In genomic region chr5:177065480-177065879, GRCh38 we compare ENCODE assay signal across 21 cellular contexts. TPM values are rescaled to one million over a fixed set of nuclear protein-coding genes. Genes with fewer than 3 reads are reported as not detected.
A peak's percentile ranks its signal among the peaks of the same experiment; 100 is the strongest.
DNase-seq lines count a peak whose midpoint lies in the region; ATAC-seq, FAIRE-seq and TF ChIP-seq lines count a peak whose summit lies in the region.
"Had no signal": no experiment of that assay in that cellular context is flagged by ENCODE, and none has a peak within 500 bp of the region (broad histone marks: within the 10 kb centered on the region; RNA-seq: fewer than 3 reads in every experiment).

No MANE protein-coding gene starts in this region.

- no peak for TF ChIP-seq CTCF in HEK293 (tag by site-specific recombination; IDR thresholded peaks at IDR 0.05)
- no peak for TF ChIP-seq CTCF in bronchial epithelial cell (IDR thresholded peaks at IDR 0.05; ENCODE audit: insufficient read depth, low read length, severe bottlenecking)

- ATAC-seq in memory B cell (ENCODE audit: low read depth), result no peak
- ATAC-seq in stimulated activated effector memory CD8-positive, alpha-beta T cell treated with anti-CD3 and anti-CD28 coated beads, Interleukin-12 subunit alpha, Interleukin-12 subunit beta, amount 100 ng/mL, for 72 hours, result no peak
- ATAC-seq: CD8-positive, alpha-beta T cell; GM12878; GM23338 had no signal

- H3K18ac ChIP-seq in mesendoderm (ENCODE audit: low read length), result no peak overlapping the region

- H3K4me3 ChIP-seq in HEK293 (ENCODE audit: low read depth, low read length), result no peak overlapping the region
- no peak overlapping the region for H3K4me3 ChIP-seq in bronchial epithelial cell (ENCODE audit: low read depth, low read length)
- no peak overlapping the region for H3K4me3 ChIP-seq in small intestine (ENCODE audit: low read depth in 1 of 2, low read length in 2 of 2)
- no peak overlapping the region for H3K4me3 ChIP-seq in mesendoderm (ENCODE audit: low read length)
- H3K4me3 ChIP-seq: BLaER1 treated with 17β-estradiol and CSF1 and Interleukin-3, amounts not matched to agents 10 nM and 100 nM; GM12878; GM23338 had no signal

- peak; percentile 23 for FAIRE-seq in bronchial epithelial cell (lab: Jason Lieb, UNC)
- FAIRE-seq in small intestine (lab: Jason Lieb, UNC), result no peak
- FAIRE-seq: GM12878, H54 had no signal

- intact Hi-C loops in head of caudate nucleus (cut with DNase I), result no loop called here

- 47 to 71% (median 57%) methylated on average over 6 of the region's 6 CpGs for WGBS in small intestine, 3 donors
- WGBS in mesendoderm (ENCODE audit: extremely low coverage, insufficient coverage, low lambda C conversion rate), result no CpG with 5 or more reads among the region's 6 CpGs

- H3K36me3 Mint-ChIP-seq in memory B cell, result peaks cover 6% of the 10 kb centered on the region
- peaks cover 49% of the 10 kb centered on the region for H3K36me3 Mint-ChIP-seq in stimulated activated effector memory CD8-positive, alpha-beta T cell treated with anti-CD3 and anti-CD28 coated beads, Interleukin-12 subunit alpha, Interleukin-12 subunit beta, amount 100 ng/mL, for 72 hours

- no peak overlapping the region for H3K27ac ChIP-seq in HEK293 (ENCODE audit: extremely low read depth, low read depth, low read length)
- no peak overlapping the region for H3K27ac ChIP-seq in small intestine (ENCODE audit: low read depth in 1 of 2, low read length in 1 of 2)
- no peak overlapping the region for H3K27ac ChIP-seq in mesendoderm (ENCODE audit: low read depth, low read length)
- H3K27ac ChIP-seq: BLaER1 treated with 17β-estradiol and CSF1 and Interleukin-3, amounts not matched to agents 10 nM and 100 nM; HL-60 had no signal

- H3K4me1 Mint-ChIP-seq in memory B cell, result peaks cover 19% of the 10 kb centered on the region
- no peaks in the 10 kb centered on the region for H3K4me1 Mint-ChIP-seq in stimulated activated effector memory CD8-positive, alpha-beta T cell treated with anti-CD3 and anti-CD28 coated beads, Interleukin-12 subunit alpha, Interleukin-12 subunit beta, amount 100 ng/mL, for 72 hours
- H3K4me1 Mint-ChIP-seq: GM23338 had no signal

- H2BK15ac ChIP-seq in mesendoderm (replicated peaks; ENCODE audit: low read depth), result no peak overlapping the region

- H3K9me3 Mint-ChIP-seq in memory B cell, result no peaks in the 10 kb centered on the region
- no peaks in the 10 kb centered on the region for H3K9me3 Mint-ChIP-seq in stimulated activated effector memory CD8-positive, alpha-beta T cell treated with anti-CD3 and anti-CD28 coated beads, Interleukin-12 subunit alpha, Interleukin-12 subunit beta, amount 100 ng/mL, for 72 hours
- H3K9me3 Mint-ChIP-seq: CD8-positive, alpha-beta T cell; GM23338; HFFc6; IgD-negative memory B cell had no signal

- H3K36me3 ChIP-seq in HEK293 (ENCODE audit: control insufficient read depth in 2 of 2, insufficient read depth in 1 of 2, low read length in 2 of 2) (peaks cover 14 to 60% of the 10 kb centered on the region in 2 experiments), bronchial epithelial cell (ENCODE audit: control insufficient read depth, insufficient read depth, low read length) (peaks cover 7% of the 10 kb centered on the region), small intestine (ENCODE audit: control insufficient read depth in 2 of 2, insufficient read depth in 2 of 2, low read length in 2 of 2) (peaks cover 0 to 3% of the 10 kb centered on the region in 2 donors), mesendoderm (ENCODE audit: control insufficient read depth, insufficient read depth, low read length) (peaks cover 3% of the 10 kb centered on the region)

- no peak overlapping the region for H3K9ac ChIP-seq in mesendoderm (ENCODE audit: low read length)
- H3K9ac ChIP-seq: BLaER1 treated with 17β-estradiol and CSF1 and Interleukin-3, amounts not matched to agents 10 nM and 100 nM had no signal

- no peak overlapping the region for H3K56ac ChIP-seq in mesendoderm (ENCODE audit: low read length)

- H3K4me1 ChIP-seq in HEK293 (ENCODE audit: control insufficient read depth, insufficient read depth, low read length) (no peaks in the 10 kb centered on the region), small intestine (ENCODE audit: control insufficient read depth in 2 of 2, insufficient read depth in 1 of 2, low read depth in 1 of 2, low read length in 1 of 2) (no peaks in the 10 kb centered on the region), mesendoderm (ENCODE audit: control insufficient read depth, low read depth, low read length) (no peaks in the 10 kb centered on the region)

- no peak overlapping the region for H2AK5ac ChIP-seq in mesendoderm (ENCODE audit: low read length)

- H3K79me1 ChIP-seq in mesendoderm (ENCODE audit: low read length), result no peaks in the 10 kb centered on the region

- DNase-seq in bronchial epithelial cell (ENCODE audit: low read depth) (no peak), memory B cell (ENCODE audit: low spot score in 2 of 2) (no peak), small intestine (peak; percentile 28), head of caudate nucleus (no peak), mesendoderm (no peak)
- DNase-seq in stimulated activated effector memory CD8-positive, alpha-beta T cell treated with anti-CD3 and anti-CD28 coated beads, Interleukin-12 subunit alpha, Interleukin-12 subunit beta, amount 100 ng/mL, for 72 hours (ENCODE audit: low spot score in 2 of 2), result no peak
- no peak for DNase-seq in central memory CD4-positive, alpha-beta T cell
- DNase-seq: 8988T; Calu3; CD8-positive, alpha-beta T cell; DMS79 treated with DMSO at 0.1 percent for 48 hours; HCEC 1CT had no signal

- H4K8ac ChIP-seq in mesendoderm (ENCODE audit: low read depth, low read length), result no peak overlapping the region

- no peaks in the 10 kb centered on the region for H3K79me2 ChIP-seq in mesendoderm (ENCODE audit: control insufficient read depth, insufficient read depth, low read length)

- H3K27me3 ChIP-seq in bronchial epithelial cell (ENCODE audit: control insufficient read depth, insufficient read depth, low read length), result no peaks in the 10 kb centered on the region
- no peaks in the 10 kb centered on the region for H3K27me3 ChIP-seq in small intestine (ENCODE audit: control insufficient read depth in 2 of 2, insufficient read depth in 2 of 2, low read length in 2 of 2)
- no peaks in the 10 kb centered on the region for H3K27me3 ChIP-seq in mesendoderm (ENCODE audit: insufficient read depth, low read length, poor library complexity)
- H3K27me3 ChIP-seq: BLaER1 treated with 17β-estradiol and CSF1 and Interleukin-3, amounts not matched to agents 10 nM and 100 nM had no signal

- no peak overlapping the region for H4K5ac ChIP-seq in mesendoderm (ENCODE audit: low read length)

- no peaks in the 10 kb centered on the region for H3K27me3 Mint-ChIP-seq in memory B cell
- H3K27me3 Mint-ChIP-seq: B cell, IgD-negative memory B cell had no signal

- no peak overlapping the region for H3K4ac ChIP-seq in mesendoderm (ENCODE audit: low read depth, low read length)

- no peak overlapping the region for H2BK120ac ChIP-seq in mesendoderm (ENCODE audit: low read depth, low read length)

- H2BK5ac ChIP-seq in mesendoderm (ENCODE audit: low read length), result no peak overlapping the region

- H3K4me3 Mint-ChIP-seq in memory B cell, result no peak overlapping the region
- H3K4me3 Mint-ChIP-seq in stimulated activated effector memory CD8-positive, alpha-beta T cell treated with anti-CD3 and anti-CD28 coated beads, Interleukin-12 subunit alpha, Interleukin-12 subunit beta, amount 100 ng/mL, for 72 hours, result no peak overlapping the region
- H3K4me3 Mint-ChIP-seq: B cell; CD8-positive, alpha-beta T cell; GM23338; HFFc6; IgD-negative memory B cell had no signal

- POLR2A ChIA-PET in HEK293 (lab: Yijun Ruan, JAX), result no interaction called here

- H3K23ac ChIP-seq in mesendoderm (ENCODE audit: low read length), result no peak overlapping the region

- CTCF ChIA-PET in HEK293 (lab: Yijun Ruan, JAX), result no interaction called here

- no peaks in the 10 kb centered on the region for H3K9me3 ChIP-seq in HEK293 (ENCODE audit: control insufficient read depth, insufficient read depth, low read depth, low read length)
- no peaks in the 10 kb centered on the region for H3K9me3 ChIP-seq in small intestine (ENCODE audit: control insufficient read depth, low read depth)
- H3K9me3 ChIP-seq: BLaER1 treated with 17β-estradiol and CSF1 and Interleukin-3, amounts not matched to agents 10 nM and 100 nM had no signal

- peak overlapping the region; percentile 78 for H3K27ac Mint-ChIP-seq in memory B cell
- H3K27ac Mint-ChIP-seq in stimulated activated effector memory CD8-positive, alpha-beta T cell treated with anti-CD3 and anti-CD28 coated beads, Interleukin-12 subunit alpha, Interleukin-12 subunit beta, amount 100 ng/mL, for 72 hours, result no peak overlapping the region
- H3K27ac Mint-ChIP-seq: B cell; CD8-positive, alpha-beta T cell; GM23338 had no signal

- H3K4me2 ChIP-seq in mesendoderm (ENCODE audit: low read length), result no peak overlapping the region
- H3K4me2 ChIP-seq: BLaER1 treated with 17β-estradiol and CSF1 and Interleukin-3, amounts not matched to agents 10 nM and 100 nM; GM23338 had no signal

TF ChIP-seq in HEK293, 187 proteins besides CTCF, POLR2A, EP300 and RAD21:
- TF ChIP-seq ZSCAN4 (tag by site-specific recombination; IDR thresholded peaks at IDR 0.05), result peak; percentile 89
- TF ChIP-seq GFI1B (tag by site-specific recombination; IDR thresholded peaks at IDR 0.05), result no peak

RNA-seq across cellular contexts. Expression of gene FGFR4, which starts 21.2 kb away (rescaled TPM):
- total RNA-seq in bronchial epithelial cell, result 0.79 and 1.5 TPM in 2 replicates
- 10 to 100 TPM in 1 of 3 donors, 1 to 10 TPM in 2; 7.6 to 69.6 (median 9.7) TPM for polyA plus RNA-seq in small intestine
- polyA plus RNA-seq in mesendoderm (2013, experiment 1 of 2), result 28.8 TPM
- polyA plus RNA-seq in mesendoderm (2013, experiment 2 of 2), result 30.0 TPM

RNA-seq across cellular contexts. Expression of gene ZNF346, which starts 43.0 kb away (rescaled TPM):
- total RNA-seq in bronchial epithelial cell, result 7.1 and 9.1 TPM in 2 replicates
- 1 to 10 TPM; 4.2 to 6.5 (median 4.3) TPM for polyA plus RNA-seq in small intestine
- polyA plus RNA-seq in mesendoderm (2013, experiment 1 of 2), result 11.8 TPM
- 12.8 TPM for polyA plus RNA-seq in mesendoderm (2013, experiment 2 of 2)

RNA-seq across cellular contexts. Expression of gene UIMC1, which starts 58.9 kb away (rescaled TPM):
- 22.0 and 24.5 TPM in 2 replicates for total RNA-seq in bronchial epithelial cell
- 10 to 100 TPM; 17.8 to 23.0 (median 20.5) TPM for polyA plus RNA-seq in small intestine
- 14.0 TPM for polyA plus RNA-seq in mesendoderm (2013, experiment 1 of 2)
- polyA plus RNA-seq in mesendoderm (2013, experiment 2 of 2), result 15.0 TPM
